8 cellular contexts compared by ENCODE assay signal in the genomic region with DNA sequence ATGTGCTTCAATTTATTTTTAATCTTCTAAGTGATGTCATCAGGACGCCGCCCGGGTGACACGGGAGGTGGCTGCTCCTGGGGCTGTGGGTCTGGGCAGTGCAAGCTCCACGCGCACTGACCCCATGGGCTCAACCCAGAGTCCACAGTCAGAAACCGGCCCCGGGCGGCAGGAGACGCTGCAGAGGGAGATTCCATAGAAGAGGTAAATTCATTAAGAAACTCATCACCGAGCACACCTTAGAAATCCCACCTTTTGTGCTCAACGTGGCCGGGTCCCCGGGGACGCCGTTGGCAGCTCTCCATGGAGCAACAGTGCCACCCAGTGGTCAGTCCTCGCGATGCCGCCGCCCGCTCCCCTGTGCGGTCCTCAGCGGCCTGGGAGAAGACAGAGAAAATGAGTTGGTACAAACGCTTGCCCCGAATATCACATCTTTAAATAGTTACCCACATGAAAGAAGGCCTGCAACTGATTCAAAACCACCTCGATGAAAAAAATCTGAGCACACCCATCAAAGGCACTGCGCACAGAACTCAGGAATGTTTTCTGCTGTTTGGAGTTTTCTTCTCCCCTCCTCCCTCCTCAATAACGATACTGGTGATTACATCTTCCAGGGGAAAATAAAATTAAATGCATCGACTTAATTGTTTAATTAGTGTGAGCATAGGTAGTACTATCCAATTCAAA.
DNase-seq lines count a peak whose midpoint lies in the region; ATAC-seq and TF ChIP-seq lines count a peak whose summit lies in the region.

No MANE protein-coding gene starts in this region.

- H3K4me1 Mint-ChIP-seq in type B pancreatic cell (ENCODE audit: unreplicated experiment), result peaks cover 25% of the 10 kb centered on the region

- H3K36me3 ChIP-seq in PC-3 (ENCODE audit: low read depth, low read length), result no peaks in the 10 kb centered on the region
- no peaks in the 10 kb centered on the region for H3K36me3 ChIP-seq in osteoblast (ENCODE audit: insufficient read depth, low read length)

- H3K27me3 Mint-ChIP-seq in type B pancreatic cell, result peaks cover 18% of the 10 kb centered on the region

- peak overlapping the region; percentile 10; the same call in 1 of the 2 replicates for H3K4me3 ChIP-seq in PC-3 (ENCODE audit: low read length)
- no peak overlapping the region for H3K4me3 ChIP-seq in fibroblast of villous mesenchyme (ENCODE audit: low read depth, low read length)
- H3K4me3 ChIP-seq in osteoblast (ENCODE audit: insufficient read depth, low read length), result no peak overlapping the region

- ATAC-seq in GM21423 (IDR thresholded peaks at IDR 0.05; ENCODE audit: unreplicated experiment) (peak; percentile 88), PC-3 (peak; percentile 95)

- H3K27me3 ChIP-seq in PC-3 (ENCODE audit: low read length) (peaks cover 24% of the 10 kb centered on the region), osteoblast (ENCODE audit: insufficient read depth, low read length) (no peaks in the 10 kb centered on the region)

- H3K27ac Mint-ChIP-seq in type B pancreatic cell, result peak overlapping the region; percentile 93

- no peak overlapping the region for H3K27ac ChIP-seq in PC-3 (ENCODE audit: low read length)
- H3K27ac ChIP-seq in osteoblast (ENCODE audit: low read depth, low read length), result no peak overlapping the region

- H3K9ac ChIP-seq in PC-3 (ENCODE audit: low read length), result no peak overlapping the region

- TF ChIP-seq CTCF in PC-3 (conservative IDR thresholded peaks at IDR 0.05; ENCODE audit: low read depth, low read length), result peak; percentile 96
- TF ChIP-seq CTCF in fibroblast of villous mesenchyme (IDR thresholded peaks at IDR 0.05; ENCODE audit: insufficient read depth, low read depth, low read length), result peak; percentile 94
- TF ChIP-seq CTCF in osteoblast (IDR thresholded peaks at IDR 0.05; ENCODE audit: extremely low read depth, low read depth, low read length), result peak; percentile 64
- peak; percentile 99 for TF ChIP-seq CTCF in type B pancreatic cell (conservative IDR thresholded peaks at IDR 0.05)

- H3F3A ChIP-seq in PC-3 (ENCODE audit: low read length, unreplicated experiment), result no peaks in the 10 kb centered on the region

- H3K4me2 ChIP-seq in PC-3 (ENCODE audit: low read length) (peak overlapping the region; percentile 54), osteoblast (ENCODE audit: insufficient read depth, low read length) (no peak overlapping the region)

- H3K9me2 ChIP-seq in PC-3 (replicated peaks; ENCODE audit: low read length), result no peaks in the 10 kb centered on the region

- H3K9me3 ChIP-seq in PC-3 (ENCODE audit: low read length), result no peaks in the 10 kb centered on the region
- H3K9me3 ChIP-seq in osteoblast (ENCODE audit: low read depth, low read length), result no peaks in the 10 kb centered on the region

- H3K79me2 ChIP-seq in PC-3 (ENCODE audit: low read length) (no peaks in the 10 kb centered on the region), osteoblast (ENCODE audit: insufficient read depth, low read length) (no peaks in the 10 kb centered on the region)

- no peaks in the 10 kb centered on the region for H3K36me3 Mint-ChIP-seq in type B pancreatic cell

- H3K4me1 ChIP-seq in PC-3 (ENCODE audit: insufficient read depth, low read length) (no peaks in the 10 kb centered on the region), osteoblast (ENCODE audit: insufficient read depth, low read length) (no peaks in the 10 kb centered on the region)

- H3K9me3 Mint-ChIP-seq in type B pancreatic cell, result no peaks in the 10 kb centered on the region

- CTCF ChIA-PET in PC-3 (lab: Charles Lee), result interaction anchor here (0.6 kb wide), 1 partner anchor 93 kb away, joined by 4 read pairs; no protein-coding TSS in a partner anchor

- no peaks in the 10 kb centered on the region for H4K20me1 ChIP-seq in PC-3 (ENCODE audit: low read length)
- H4K20me1 ChIP-seq in osteoblast (ENCODE audit: insufficient read depth, low read length), result no peaks in the 10 kb centered on the region

- DNase-seq in DMS79 (lab: John Stamatoyannopoulos, UW), result peak; percentile 37
- DNase-seq in HT1080 (ENCODE audit: low read depth), result peak; percentile 52
- peak; percentile 64 for DNase-seq in PC-3
- DNase-seq in activated T-cell treated with anti-CD3 and anti-CD28 coated beads, Interleukin-2, amount 50 U/mL, for 48 hours, result peak; percentile 85 to 87
- peak; percentile 13 for DNase-seq in fibroblast of villous mesenchyme (ENCODE audit: low read depth)
- peak; percentile 79 for DNase-seq in osteoblast (ENCODE audit: insufficient read length, low spot score, missing footprints)
- peak; percentile 92 for DNase-seq in type B pancreatic cell (ENCODE audit: extremely low spot score, unreplicated experiment)

- peak overlapping the region; percentile 90 for H3K4me3 Mint-ChIP-seq in type B pancreatic cell

- peak overlapping the region; percentile 53 for H2AFZ ChIP-seq in PC-3 (ENCODE audit: low read length)
- H2AFZ ChIP-seq in osteoblast (ENCODE audit: low read length), result no peak overlapping the region

- POLR2A ChIA-PET in PC-3 (lab: Charles Lee; ENCODE audit: unreplicated experiment), result no interaction called here

- no TSS peak for BruUV-seq in PC-3 (replicated peaks; lab: Mats Ljungman, UMichigan)

- intact Hi-C loops in PC-3 (cut with micrococcal nuclease), result loop anchor here (5.0 kb wide), 1 partner anchor 1781 kb away; no protein-coding TSS in a partner anchor

Comparison
In these comparisons a context has a peak if more than half of its experiments do, and no peak if none do; other contexts are left out.
1. DNase-seq: peak in every context shown above with its lines; median percentile 92 in type B pancreatic cell; 86 in activated T-cell treated with anti-CD3 and anti-CD28 coated beads, Interleukin-2, amount 50 U/mL, for 48 hours; 79 in osteoblast; 64 in PC-3; 52 in HT1080; 37 in DMS79; 13 in fibroblast of villous mesenchyme.